16 cellular contexts compared by ENCODE assay signal in the genomic region with DNA sequence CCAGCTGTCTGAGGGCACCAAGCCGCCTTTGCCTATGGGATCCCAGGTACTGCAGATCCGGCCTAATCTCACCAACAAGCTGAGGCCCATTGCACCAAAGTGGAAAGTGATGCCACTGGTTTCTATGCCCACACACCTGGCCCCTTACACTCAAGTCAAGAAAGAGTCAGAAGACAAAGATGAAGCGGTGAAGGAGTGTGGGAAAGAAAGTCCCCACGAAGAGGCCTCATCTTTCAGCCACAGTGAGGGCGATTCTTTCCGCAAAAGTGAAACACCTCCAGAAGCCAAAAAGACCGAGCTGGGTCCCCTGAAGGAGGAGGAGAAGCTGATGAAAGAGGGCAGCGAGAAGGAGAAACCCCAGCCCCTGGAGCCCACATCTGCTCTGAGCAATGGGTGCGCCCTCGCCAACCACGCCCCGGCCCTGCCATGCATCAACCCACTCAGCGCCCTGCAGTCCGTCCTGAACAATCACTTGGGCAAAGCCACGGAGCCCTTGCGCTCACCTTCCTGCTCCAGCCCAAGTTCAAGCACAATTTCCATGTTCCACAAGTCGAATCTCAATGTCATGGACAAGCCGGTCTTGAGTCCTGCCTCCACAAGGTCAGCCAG.
A peak's percentile ranks its signal among the peaks of the same experiment; 100 is the strongest.
DNase-seq lines count a peak whose midpoint lies in the region.
"Had no signal": no experiment of that assay in that cellular context is flagged by ENCODE, and none has a peak within 500 bp of the region (broad histone marks: within the 10 kb centered on the region; RNA-seq: fewer than 3 reads in every experiment).

No MANE protein-coding gene starts in this region.

- peak; percentile 53 for DNase-seq in activated CD8-positive, alpha-beta memory T cell treated with anti-CD3 and anti-CD28 coated beads, Interleukin-2, amount 50 U/mL, for 48 hours
- DNase-seq in activated CD8-positive, alpha-beta memory T cell treated with anti-CD3 and anti-CD28 coated beads for 24 hours = no peak
- DNase-seq in stimulated activated CD4-positive, alpha-beta T cell treated with anti-CD3 and anti-CD28 coated beads, Interleukin-15, amount 100 ng/mL, for 48 hours (ENCODE audit: low read depth in 2 of 2) = peak; percentile 2 to 14
- no peak for DNase-seq in stimulated activated CD4-positive, alpha-beta T cell treated with anti-CD3 and anti-CD28 coated beads, Interleukin-4, amount 100 ng/mL, for 1 hour
- peak; percentile 11 to 23 for DNase-seq in stimulated activated CD4-positive, alpha-beta T cell treated with anti-CD3 and anti-CD28 coated beads, Interleukin-2, amount 100 ng/mL, for 24 hours
- DNase-seq in cardiac septum (ENCODE audit: low spot score) = no peak
- no peak for DNase-seq in NCI-H69 (lab: John Stamatoyannopoulos, UW)
- DNase-seq: DMS 273 treated with DMSO at 0.1 percent for 48 hours, GDM1, IMR-90, Karpas-422, MG63, NCI-H1105, NCI-H1694, NCI-H226, NCI-H526 had no signal

- intact Hi-C loops in cardiac septum (cut with DNase I) = no loop called here

Comparison
In these comparisons a context has a peak if more than half of its experiments do, and no peak if none do; other contexts are left out.
1. DNase-seq: peak in activated CD8-positive, alpha-beta memory T cell treated with anti-CD3 and anti-CD28 coated beads, Interleukin-2, amount 50 U/mL, for 48 hours (single experiment), stimulated activated CD4-positive, alpha-beta T cell treated with anti-CD3 and anti-CD28 coated beads, Interleukin-15, amount 100 ng/mL, for 48 hours (2 of 2) and stimulated activated CD4-positive, alpha-beta T cell treated with anti-CD3 and anti-CD28 coated beads, Interleukin-2, amount 100 ng/mL, for 24 hours (2 of 2); none in activated CD8-positive, alpha-beta memory T cell treated with anti-CD3 and anti-CD28 coated beads for 24 hours (single experiment), stimulated activated CD4-positive, alpha-beta T cell treated with anti-CD3 and anti-CD28 coated beads, Interleukin-4, amount 100 ng/mL, for 1 hour (single experiment), cardiac septum (single experiment) and NCI-H69 (single experiment).